Comparison of ENCODE assay signal across 12 cellular contexts in genomic region chr5:72246954-72247442, GRCh38.
DNase-seq lines count a peak whose midpoint lies in the region; ATAC-seq and TF ChIP-seq lines count a peak whose summit lies in the region.
"Had no signal": no experiment of that assay in that cellular context is flagged by ENCODE, and none has a peak within 500 bp of the region (broad histone marks: within the 10 kb centered on the region; RNA-seq: fewer than 3 reads in every experiment).

No MANE protein-coding gene starts in this region.

- H3K4me1 ChIP-seq in cardiac muscle cell (ENCODE audit: low read depth) (peaks cover 47% of the 10 kb centered on the region), transverse colon (peaks cover 9 to 45% (median 26%) of the 10 kb centered on the region in 4 donors)

- in situ Hi-C loops in brain microvascular endothelial cell (cut with HindIII; ENCODE audit: low pct_ligation_motif_present, low sequenced_read_pairs) (no loop called here), transverse colon (cut with MboI; ENCODE audit: low pct_ligation_motif_present in 1 of 4, low pct_unique_long_range_greater_than_20kb in 1 of 4, low sequenced_read_pairs in 3 of 4) (no loop called here), KBM-7 (cut with MboI; ENCODE audit: low pct_unique_long_range_greater_than_20kb, low sequenced_read_pairs) (no loop called here)

- H3K4me3 ChIP-seq in cardiac muscle cell: no peak overlapping the region
- H3K4me3 ChIP-seq in brain microvascular endothelial cell (ENCODE audit: low read depth, low read length): no peak overlapping the region
- no peak overlapping the region for H3K4me3 ChIP-seq in transverse colon

- DNase-seq in cardiac muscle cell (ENCODE audit: low read depth in 1 of 2, low spot score in 1 of 2) (no peak), left cardiac atrium (no peak), brain microvascular endothelial cell (peak; percentile 37), left colon (no peak), transverse colon (no peak), T-helper 1 cell (no peak), KBM-7 (no peak)
- DNase-seq in activated CD4-positive, alpha-beta T cell treated with anti-CD3 and anti-CD28 coated beads, Interleukin-2, amount 50 U/mL, for 48 hours: no peak
- DNase-seq: activated CD4-positive, CD25-positive, alpha-beta regulatory T cell; activated naive CD4-positive, alpha-beta T cell; NCI-H748 treated with DMSO at 0.1 percent for 48 hours; stimulated activated CD4-positive, alpha-beta T cell treated with anti-CD3 and anti-CD28 coated beads, Interleukin-2, amount 100 ng/mL, for 24 hours had no signal

- H3K36me3 ChIP-seq in cardiac muscle cell: no peaks in the 10 kb centered on the region
- H3K36me3 ChIP-seq in brain microvascular endothelial cell (replicated peaks): no peaks in the 10 kb centered on the region
- H3K36me3 ChIP-seq in transverse colon: no peaks in the 10 kb centered on the region

- H3K9me3 ChIP-seq in cardiac muscle cell (ENCODE audit: low read depth): no peaks in the 10 kb centered on the region
- H3K9me3 ChIP-seq in transverse colon: no peaks in the 10 kb centered on the region

- H3K27ac ChIP-seq in cardiac muscle cell (peak overlapping the region; percentile 81), brain microvascular endothelial cell (peak overlapping the region; percentile 51), transverse colon (peak overlapping the region; percentile 33 to 74 (median 64))

- H3K27me3 ChIP-seq in cardiac muscle cell (no peaks in the 10 kb centered on the region), brain microvascular endothelial cell (replicated peaks) (no peaks in the 10 kb centered on the region), transverse colon (no peaks in the 10 kb centered on the region)

- no peak for TF ChIP-seq CTCF in cardiac muscle cell (IDR thresholded peaks at IDR 0.05; ENCODE audit: low read depth, low read length)
- no peak for TF ChIP-seq CTCF in brain microvascular endothelial cell (IDR thresholded peaks at IDR 0.05; ENCODE audit: low read depth, low read length, missing control alignments)
- no peak for TF ChIP-seq CTCF in transverse colon (IDR thresholded peaks at IDR 0.05)

- no peak for TF ChIP-seq EP300 in transverse colon (IDR thresholded peaks at IDR 0.05; ENCODE audit: low read depth)

- WGBS in transverse colon (ENCODE audit: low coverage in 1 of 2), 2 donors: 33 to 40% methylated on average over 1 to 4 of the region's 4 CpGs

- no peak for TF ChIP-seq POLR2A in transverse colon (IDR thresholded peaks at IDR 0.05)

- ATAC-seq in left cardiac atrium: no peak
- peak; percentile 64 for ATAC-seq in left colon

- intact Hi-C loops in left cardiac atrium (cut with DNase I) (no loop called here), left colon (cut with DNase I, micrococcal nuclease) (no loop called here), transverse colon (cut with DNase I; ENCODE audit: low total_unique reads) (no loop called here)
